In genomic region chr2:240820014-240820606, GRCh38 we compare ENCODE assay signal across 9 cellular contexts. TPM values are rescaled to one million over a fixed set of nuclear protein-coding genes. Genes with fewer than 3 reads are reported as not detected.
A peak's percentile ranks its signal among the peaks of the same experiment; 100 is the strongest.
DNase-seq lines count a peak whose midpoint lies in the region; ATAC-seq and TF ChIP-seq lines count a peak whose summit lies in the region.
"Had no signal": no experiment of that assay in that cellular context is flagged by ENCODE, and none has a peak within 500 bp of the region (broad histone marks: within the 10 kb centered on the region; RNA-seq: fewer than 3 reads in every experiment).

Gene KIF1A, minus strand, starts transcription at chr2:240820219. Its CDS starts 22,467 bp downstream, at chr2:240797752.

- H3K27ac ChIP-seq in 22Rv1 (peak within 1 kb of the TSS; percentile 32; the same call in 1 of the 2 replicates), substantia nigra (ENCODE audit: low read depth, low read length, poor library complexity, severe bottlenecking) (peak within 1 kb of the TSS; percentile 92)

- CTCF ChIA-PET in activated CD4-positive, alpha-beta memory T cell treated with anti-CD3 and anti-CD28 coated beads for 36 hours (lab: Charles Lee) = interaction anchor here (0.8 kb wide), 1 partner anchor 233 kb away, joined by 3 read pairs; no protein-coding TSS in a partner anchor
- CTCF ChIA-PET in activated CD4-positive, alpha-beta T cell treated with anti-CD3 and anti-CD28 coated beads, Interleukin-2, amount 10 ng/mL, durations not matched to agents 7 days and 5 days (lab: Charles Lee) = no interaction called here

- POLR2A ChIA-PET in activated CD4-positive, alpha-beta memory T cell treated with anti-CD3 and anti-CD28 coated beads for 36 hours (lab: Charles Lee) = no interaction called here
- POLR2A ChIA-PET in activated CD4-positive, alpha-beta T cell treated with anti-CD3 and anti-CD28 coated beads, Interleukin-2, amount 10 ng/mL, durations not matched to agents 7 days and 5 days (lab: Charles Lee) = no interaction called here

- H3K36me3 Mint-ChIP-seq in activated CD4-positive, alpha-beta memory T cell treated with anti-CD3 and anti-CD28 coated beads for 36 hours = no peaks in the 10 kb centered on the region
- no peaks in the 10 kb centered on the region for H3K36me3 Mint-ChIP-seq in activated CD4-positive, alpha-beta T cell treated with anti-CD3 and anti-CD28 coated beads, Interleukin-2, amount 10 ng/mL, durations not matched to agents 7 days and 5 days (ENCODE audit: low read depth)

- H3K27me3 ChIP-seq in iPS-15b (ENCODE audit: control insufficient read depth, insufficient read depth, low read length) = peaks cover 30% of the 10 kb centered on the region

- TF ChIP-seq CTCF in 22Rv1 (IDR thresholded peaks at IDR 0.05) (no peak), LNCaP clone FGC (IDR thresholded peaks at IDR 0.05; ENCODE audit: control insufficient read depth, extremely low read depth, insufficient read depth) (no peak)

- H3K27ac Mint-ChIP-seq in activated CD4-positive, alpha-beta memory T cell treated with anti-CD3 and anti-CD28 coated beads for 36 hours = no peak within 1 kb of the TSS
- no peak within 1 kb of the TSS for H3K27ac Mint-ChIP-seq in activated CD4-positive, alpha-beta T cell treated with anti-CD3 and anti-CD28 coated beads, Interleukin-2, amount 10 ng/mL, durations not matched to agents 7 days and 5 days

- H3K9ac ChIP-seq in iPS-15b (ENCODE audit: low read depth, low read length) = peak within 1 kb of the TSS; percentile 90

- H3K9me3 ChIP-seq in iPS-15b (ENCODE audit: control insufficient read depth, insufficient read depth, low read length) = no peaks in the 10 kb centered on the region

- H3K4me1 Mint-ChIP-seq in activated CD4-positive, alpha-beta memory T cell treated with anti-CD3 and anti-CD28 coated beads for 36 hours (ENCODE audit: low read depth) = peaks cover 10% of the 10 kb centered on the region
- peaks cover 9% of the 10 kb centered on the region for H3K4me1 Mint-ChIP-seq in activated CD4-positive, alpha-beta T cell treated with anti-CD3 and anti-CD28 coated beads, Interleukin-2, amount 10 ng/mL, durations not matched to agents 7 days and 5 days

- DNase-seq in LNCaP clone FGC (ENCODE audit: low read depth) = no peak
- DNase-seq in activated CD4-positive, alpha-beta memory T cell treated with anti-CD3 and anti-CD28 coated beads for 36 hours = no peak
- peak in 48 of 49 donors; percentile 49 to 97 (median 84) for DNase-seq in substantia nigra (lab: John Stamatoyannopoulos, UW)
- DNase-seq in effector CD8-positive, alpha-beta T cell (lab: John Stamatoyannopoulos, UW) = no peak
- no peak for DNase-seq in activated CD4-positive, alpha-beta T cell treated with anti-CD3 and anti-CD28 coated beads, Interleukin-2, amount 10 ng/mL, durations not matched to agents 7 days and 5 days

- H3K27me3 Mint-ChIP-seq in activated CD4-positive, alpha-beta memory T cell treated with anti-CD3 and anti-CD28 coated beads for 36 hours = peaks cover 45% of the 10 kb centered on the region
- H3K27me3 Mint-ChIP-seq in activated CD4-positive, alpha-beta T cell treated with anti-CD3 and anti-CD28 coated beads, Interleukin-2, amount 10 ng/mL, durations not matched to agents 7 days and 5 days = peaks cover 55% of the 10 kb centered on the region

- H3K4me3 ChIP-seq in LNCaP clone FGC (ENCODE audit: low read depth, low read length) = peak within 1 kb of the TSS; percentile 68
- H3K4me3 ChIP-seq in iPS-15b (ENCODE audit: low read depth, low read length) = peak within 1 kb of the TSS; percentile 72

- ATAC-seq in GM19351 (IDR thresholded peaks at IDR 0.05; ENCODE audit: unreplicated experiment) = no peak

- no peaks in the 10 kb centered on the region for H3K9me3 Mint-ChIP-seq in activated CD4-positive, alpha-beta memory T cell treated with anti-CD3 and anti-CD28 coated beads for 36 hours
- no peaks in the 10 kb centered on the region for H3K9me3 Mint-ChIP-seq in activated CD4-positive, alpha-beta T cell treated with anti-CD3 and anti-CD28 coated beads, Interleukin-2, amount 10 ng/mL, durations not matched to agents 7 days and 5 days

- intact Hi-C loops in activated CD4-positive, alpha-beta memory T cell treated with anti-CD3 and anti-CD28 coated beads for 36 hours (cut with micrococcal nuclease) = no loop called here

- H3K36me3 ChIP-seq in iPS-15b (ENCODE audit: control insufficient read depth, insufficient read depth, low read length) = peaks cover 15% of the 10 kb centered on the region

- peaks cover 3% of the 10 kb centered on the region for H3K4me1 ChIP-seq in iPS-15b (ENCODE audit: control insufficient read depth, insufficient read depth, low read length)

- H3K4me3 Mint-ChIP-seq in activated CD4-positive, alpha-beta memory T cell treated with anti-CD3 and anti-CD28 coated beads for 36 hours = peak within 1 kb of the TSS; percentile 52
- no peak within 1 kb of the TSS for H3K4me3 Mint-ChIP-seq in activated CD4-positive, alpha-beta T cell treated with anti-CD3 and anti-CD28 coated beads, Interleukin-2, amount 10 ng/mL, durations not matched to agents 7 days and 5 days

RNA-seq across cellular contexts. Expression of gene KIF1A, which starts in this region (rescaled TPM):
- 1 to 10 TPM; 3.3 to 3.8 TPM for total RNA-seq in activated CD4-positive, alpha-beta memory T cell treated with anti-CD3 and anti-CD28 coated beads for 36 hours
- under 1 TPM; 0.37 to 0.40 TPM for total RNA-seq in activated CD4-positive, alpha-beta T cell treated with anti-CD3 and anti-CD28 coated beads, Interleukin-2, amount 10 ng/mL, durations not matched to agents 7 days and 5 days
- total RNA-seq: mononuclear cell had no signal

Comparison
In these comparisons a context has a peak if more than half of its experiments do, and no peak if none do; other contexts are left out.
1. DNase-seq: peak in substantia nigra (48 of 49); none in LNCaP clone FGC (single experiment), activated CD4-positive, alpha-beta memory T cell treated with anti-CD3 and anti-CD28 coated beads for 36 hours (single experiment), effector CD8-positive, alpha-beta T cell (single experiment) and activated CD4-positive, alpha-beta T cell treated with anti-CD3 and anti-CD28 coated beads, Interleukin-2, amount 10 ng/mL, durations not matched to agents 7 days and 5 days (single experiment).